In genomic region chr10:4867520-4868356, GRCh38 we compare ENCODE assay signal across 1 cellular context.
A peak's percentile ranks its signal among the peaks of the same experiment; 100 is the strongest.
TF ChIP-seq lines count a peak whose summit lies in the region.

No MANE protein-coding gene starts in this region.

TF ChIP-seq in K562, 482 proteins besides CTCF, POLR2A, EP300 and RAD21 (continued from another document and continues in another):
- TF ChIP-seq SRSF3 (IDR thresholded peaks at IDR 0.05; ENCODE audit: insufficient read depth, low read length) (no peak), ZBTB17 (CRISPR knock-in tag; IDR thresholded peaks at IDR 0.05) (no peak), POU5F1 (IDR thresholded peaks at IDR 0.05; ENCODE audit: borderline replicate concordance, low read depth, low read length, partially characterized antibody) (no peak), CEBPB (tag; IDR thresholded peaks at IDR 0.05) (peak; percentile 92), HEY1 (CRISPR knock-in tag; IDR thresholded peaks at IDR 0.05; ENCODE audit: borderline replicate concordance) (no peak), CREBBP (IDR thresholded peaks at IDR 0.05; ENCODE audit: low read depth, low read length) (no peak), PHB (CRISPR knock-in tag; IDR thresholded peaks at IDR 0.05) (no peak), GTF2F1 (IDR thresholded peaks at IDR 0.05; ENCODE audit: low read depth, low read length) (no peak), ATF7 (IDR thresholded peaks at IDR 0.05) (peak; percentile 85), RBM34 (IDR thresholded peaks at IDR 0.05; ENCODE audit: borderline replicate concordance, insufficient read depth, low read length) (no peak), GABPB1 (CRISPR knock-in tag; IDR thresholded peaks at IDR 0.05) (no peak), HMG20A (CRISPR knock-in tag; conservative IDR thresholded peaks at IDR 0.05) (no peak), MAFG (tag; conservative IDR thresholded peaks at IDR 0.05) (0 out of 2 replicates have a peak, but pooled peaks have one; percentile 46), HNRNPL (IDR thresholded peaks at IDR 0.05; ENCODE audit: low read depth, low read length) (no peak), RBM17 (IDR thresholded peaks at IDR 0.05; ENCODE audit: borderline replicate concordance, low read depth, low read length) (no peak), CBX1 (IDR thresholded peaks at IDR 0.05; ENCODE audit: low read depth) (no peak), CREB5 (CRISPR knock-in tag; IDR thresholded peaks at IDR 0.05) (no peak), ZBTB7A (IDR thresholded peaks at IDR 0.05; ENCODE audit: borderline replicate concordance, control insufficient read depth, low read depth, low read length) (no peak), CEBPG (CRISPR knock-in tag; IDR thresholded peaks at IDR 0.05) (peak; percentile 75), CEBPG (tag; conservative IDR thresholded peaks at IDR 0.05 in 1 of 2, IDR thresholded peaks at IDR 0.05 in 1 of 2) (peak in 1 of 2 experiments; percentile 92; a peak in 3 of 4 replicates), SMARCB1 (IDR thresholded peaks at IDR 0.05; ENCODE audit: insufficient read length, low read depth) (no peak), EZH2 (IDR thresholded peaks at IDR 0.05; ENCODE audit: borderline replicate concordance, low read depth, low read length) (no peak), CC2D1A (IDR thresholded peaks at IDR 0.05) (peak; percentile 95), MCM5 (IDR thresholded peaks at IDR 0.05; ENCODE audit: low read depth) (no peak), SRSF1 (IDR thresholded peaks at IDR 0.05; ENCODE audit: low read depth, low read length) (no peak), ZNF584 (CRISPR knock-in tag; IDR thresholded peaks at IDR 0.05; ENCODE audit: low read depth) (no peak), LEF1 (IDR thresholded peaks at IDR 0.05) (peak; percentile 91), TFAP4 (CRISPR knock-in tag; IDR thresholded peaks at IDR 0.05; ENCODE audit: borderline replicate concordance) (peak; percentile 34; the same call in 1 of the 2 replicates), SAFB2 (IDR thresholded peaks at IDR 0.05; ENCODE audit: borderline replicate concordance, low read depth, low read length, severe bottlenecking) (no peak), ZNF561 (CRISPR knock-in tag; conservative IDR thresholded peaks at IDR 0.05) (no peak), RFX5 (IDR thresholded peaks at IDR 0.05; ENCODE audit: low read depth, low read length) (no peak), FOXJ2 (tag; IDR thresholded peaks at IDR 0.05) (peak; percentile 53; the same call in 1 of the 2 replicates), NCOA4 (IDR thresholded peaks at IDR 0.05; ENCODE audit: partially characterized antibody) (no peak), ZNF311 (CRISPR knock-in tag; IDR thresholded peaks at IDR 0.05) (no peak; the same call in 1 of the 2 replicates), ELF2 (CRISPR knock-in tag; IDR thresholded peaks at IDR 0.05) (no peak), NFATC3 (IDR thresholded peaks at IDR 0.05) (peak; percentile 63; the same call in 1 of the 2 replicates), TOE1 (IDR thresholded peaks at IDR 0.05; ENCODE audit: borderline replicate concordance) (0 out of 2 replicates have a peak, but pooled peaks have one; percentile 20), TOE1 (CRISPR knock-in tag; IDR thresholded peaks at IDR 0.05; ENCODE audit: borderline replicate concordance, low read depth) (no peak), IRF2 (CRISPR knock-in tag; IDR thresholded peaks at IDR 0.05) (no peak), MYBL2 (IDR thresholded peaks at IDR 0.05; ENCODE audit: low read depth) (peak; percentile 28; the same call in 1 of the 2 replicates), MYBL2 (CRISPR knock-in tag; IDR thresholded peaks at IDR 0.05; ENCODE audit: borderline replicate concordance) (no peak), NFIC (IDR thresholded peaks at IDR 0.05) (peak; percentile 92), ZNF408 (CRISPR knock-in tag; IDR thresholded peaks at IDR 0.05; ENCODE audit: low read depth) (no peak)
- TF ChIP-seq, protein P1, sequence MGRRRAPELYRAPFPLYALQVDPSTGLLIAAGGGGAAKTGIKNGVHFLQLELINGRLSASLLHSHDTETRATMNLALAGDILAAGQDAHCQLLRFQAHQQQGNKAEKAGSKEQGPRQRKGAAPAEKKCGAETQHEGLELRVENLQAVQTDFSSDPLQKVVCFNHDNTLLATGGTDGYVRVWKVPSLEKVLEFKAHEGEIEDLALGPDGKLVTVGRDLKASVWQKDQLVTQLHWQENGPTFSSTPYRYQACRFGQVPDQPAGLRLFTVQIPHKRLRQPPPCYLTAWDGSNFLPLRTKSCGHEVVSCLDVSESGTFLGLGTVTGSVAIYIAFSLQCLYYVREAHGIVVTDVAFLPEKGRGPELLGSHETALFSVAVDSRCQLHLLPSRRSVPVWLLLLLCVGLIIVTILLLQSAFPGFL (CRISPR knock-in tag; IDR thresholded peaks at IDR 0.05) = no peak
- TF ChIP-seq, protein P2, sequence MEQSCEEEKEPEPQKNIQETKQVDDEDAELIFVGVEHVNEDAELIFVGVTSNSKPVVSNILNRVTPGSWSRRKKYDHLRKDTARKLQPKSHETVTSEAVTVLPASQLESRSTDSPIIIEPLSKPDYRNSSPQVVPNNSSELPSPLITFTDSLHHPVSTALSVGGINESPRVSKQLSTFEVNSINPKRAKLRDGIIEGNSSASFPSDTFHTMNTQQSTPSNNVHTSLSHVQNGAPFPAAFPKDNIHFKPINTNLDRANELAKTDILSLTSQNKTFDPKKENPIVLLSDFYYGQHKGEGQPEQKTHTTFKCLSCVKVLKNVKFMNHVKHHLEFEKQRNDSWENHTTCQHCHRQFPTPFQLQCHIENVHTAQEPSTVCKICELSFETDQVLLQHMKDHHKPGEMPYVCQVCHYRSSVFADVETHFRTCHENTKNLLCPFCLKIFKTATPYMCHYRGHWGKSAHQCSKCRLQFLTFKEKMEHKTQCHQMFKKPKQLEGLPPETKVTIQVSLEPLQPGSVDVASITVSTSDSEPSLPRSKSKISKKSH (CRISPR knock-in tag; IDR thresholded peaks at IDR 0.05) = no peak
- TF ChIP-seq, protein P3, sequence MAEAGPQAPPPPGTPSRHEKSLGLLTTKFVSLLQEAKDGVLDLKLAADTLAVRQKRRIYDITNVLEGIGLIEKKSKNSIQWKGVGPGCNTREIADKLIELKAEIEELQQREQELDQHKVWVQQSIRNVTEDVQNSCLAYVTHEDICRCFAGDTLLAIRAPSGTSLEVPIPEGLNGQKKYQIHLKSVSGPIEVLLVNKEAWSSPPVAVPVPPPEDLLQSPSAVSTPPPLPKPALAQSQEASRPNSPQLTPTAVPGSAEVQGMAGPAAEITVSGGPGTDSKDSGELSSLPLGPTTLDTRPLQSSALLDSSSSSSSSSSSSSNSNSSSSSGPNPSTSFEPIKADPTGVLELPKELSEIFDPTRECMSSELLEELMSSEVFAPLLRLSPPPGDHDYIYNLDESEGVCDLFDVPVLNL (CRISPR knock-in tag; IDR thresholded peaks at IDR 0.05; ENCODE audit: low read depth) = no peak
- TF ChIP-seq, protein P4, sequence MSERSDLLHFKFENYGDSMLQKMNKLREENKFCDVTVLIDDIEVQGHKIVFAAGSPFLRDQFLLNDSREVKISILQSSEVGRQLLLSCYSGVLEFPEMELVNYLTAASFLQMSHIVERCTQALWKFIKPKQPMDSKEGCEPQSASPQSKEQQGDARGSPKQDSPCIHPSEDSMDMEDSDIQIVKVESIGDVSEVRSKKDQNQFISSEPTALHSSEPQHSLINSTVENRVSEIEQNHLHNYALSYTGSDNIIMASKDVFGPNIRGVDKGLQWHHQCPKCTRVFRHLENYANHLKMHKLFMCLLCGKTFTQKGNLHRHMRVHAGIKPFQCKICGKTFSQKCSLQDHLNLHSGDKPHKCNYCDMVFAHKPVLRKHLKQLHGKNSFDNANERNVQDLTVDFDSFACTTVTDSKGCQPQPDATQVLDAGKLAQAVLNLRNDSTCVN (CRISPR knock-in tag; IDR thresholded peaks at IDR 0.05) = no peak
- TF ChIP-seq, protein P5, sequence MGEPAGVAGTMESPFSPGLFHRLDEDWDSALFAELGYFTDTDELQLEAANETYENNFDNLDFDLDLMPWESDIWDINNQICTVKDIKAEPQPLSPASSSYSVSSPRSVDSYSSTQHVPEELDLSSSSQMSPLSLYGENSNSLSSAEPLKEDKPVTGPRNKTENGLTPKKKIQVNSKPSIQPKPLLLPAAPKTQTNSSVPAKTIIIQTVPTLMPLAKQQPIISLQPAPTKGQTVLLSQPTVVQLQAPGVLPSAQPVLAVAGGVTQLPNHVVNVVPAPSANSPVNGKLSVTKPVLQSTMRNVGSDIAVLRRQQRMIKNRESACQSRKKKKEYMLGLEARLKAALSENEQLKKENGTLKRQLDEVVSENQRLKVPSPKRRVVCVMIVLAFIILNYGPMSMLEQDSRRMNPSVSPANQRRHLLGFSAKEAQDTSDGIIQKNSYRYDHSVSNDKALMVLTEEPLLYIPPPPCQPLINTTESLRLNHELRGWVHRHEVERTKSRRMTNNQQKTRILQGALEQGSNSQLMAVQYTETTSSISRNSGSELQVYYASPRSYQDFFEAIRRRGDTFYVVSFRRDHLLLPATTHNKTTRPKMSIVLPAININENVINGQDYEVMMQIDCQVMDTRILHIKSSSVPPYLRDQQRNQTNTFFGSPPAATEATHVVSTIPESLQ (CRISPR knock-in tag; IDR thresholded peaks at IDR 0.05) = peak; percentile 64; the same call in 1 of the 2 replicates
- TF ChIP-seq, protein P6, sequence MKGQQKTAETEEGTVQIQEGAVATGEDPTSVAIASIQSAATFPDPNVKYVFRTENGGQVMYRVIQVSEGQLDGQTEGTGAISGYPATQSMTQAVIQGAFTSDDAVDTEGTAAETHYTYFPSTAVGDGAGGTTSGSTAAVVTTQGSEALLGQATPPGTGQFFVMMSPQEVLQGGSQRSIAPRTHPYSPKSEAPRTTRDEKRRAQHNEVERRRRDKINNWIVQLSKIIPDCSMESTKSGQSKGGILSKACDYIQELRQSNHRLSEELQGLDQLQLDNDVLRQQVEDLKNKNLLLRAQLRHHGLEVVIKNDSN (CRISPR knock-in tag; IDR thresholded peaks at IDR 0.05) = no peak
- TF ChIP-seq, protein P7, sequence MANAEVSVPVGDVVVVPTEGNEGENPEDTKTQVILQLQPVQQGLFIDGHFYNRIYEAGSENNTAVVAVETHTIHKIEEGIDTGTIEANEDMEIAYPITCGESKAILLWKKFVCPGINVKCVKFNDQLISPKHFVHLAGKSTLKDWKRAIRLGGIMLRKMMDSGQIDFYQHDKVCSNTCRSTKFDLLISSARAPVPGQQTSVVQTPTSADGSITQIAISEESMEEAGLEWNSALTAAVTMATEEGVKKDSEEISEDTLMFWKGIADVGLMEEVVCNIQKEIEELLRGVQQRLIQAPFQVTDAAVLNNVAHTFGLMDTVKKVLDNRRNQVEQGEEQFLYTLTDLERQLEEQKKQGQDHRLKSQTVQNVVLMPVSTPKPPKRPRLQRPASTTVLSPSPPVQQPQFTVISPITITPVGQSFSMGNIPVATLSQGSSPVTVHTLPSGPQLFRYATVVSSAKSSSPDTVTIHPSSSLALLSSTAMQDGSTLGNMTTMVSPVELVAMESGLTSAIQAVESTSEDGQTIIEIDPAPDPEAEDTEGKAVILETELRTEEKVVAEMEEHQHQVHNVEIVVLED (CRISPR knock-in tag; IDR thresholded peaks at IDR 0.05) = no peak
- TF ChIP-seq, protein P8, sequence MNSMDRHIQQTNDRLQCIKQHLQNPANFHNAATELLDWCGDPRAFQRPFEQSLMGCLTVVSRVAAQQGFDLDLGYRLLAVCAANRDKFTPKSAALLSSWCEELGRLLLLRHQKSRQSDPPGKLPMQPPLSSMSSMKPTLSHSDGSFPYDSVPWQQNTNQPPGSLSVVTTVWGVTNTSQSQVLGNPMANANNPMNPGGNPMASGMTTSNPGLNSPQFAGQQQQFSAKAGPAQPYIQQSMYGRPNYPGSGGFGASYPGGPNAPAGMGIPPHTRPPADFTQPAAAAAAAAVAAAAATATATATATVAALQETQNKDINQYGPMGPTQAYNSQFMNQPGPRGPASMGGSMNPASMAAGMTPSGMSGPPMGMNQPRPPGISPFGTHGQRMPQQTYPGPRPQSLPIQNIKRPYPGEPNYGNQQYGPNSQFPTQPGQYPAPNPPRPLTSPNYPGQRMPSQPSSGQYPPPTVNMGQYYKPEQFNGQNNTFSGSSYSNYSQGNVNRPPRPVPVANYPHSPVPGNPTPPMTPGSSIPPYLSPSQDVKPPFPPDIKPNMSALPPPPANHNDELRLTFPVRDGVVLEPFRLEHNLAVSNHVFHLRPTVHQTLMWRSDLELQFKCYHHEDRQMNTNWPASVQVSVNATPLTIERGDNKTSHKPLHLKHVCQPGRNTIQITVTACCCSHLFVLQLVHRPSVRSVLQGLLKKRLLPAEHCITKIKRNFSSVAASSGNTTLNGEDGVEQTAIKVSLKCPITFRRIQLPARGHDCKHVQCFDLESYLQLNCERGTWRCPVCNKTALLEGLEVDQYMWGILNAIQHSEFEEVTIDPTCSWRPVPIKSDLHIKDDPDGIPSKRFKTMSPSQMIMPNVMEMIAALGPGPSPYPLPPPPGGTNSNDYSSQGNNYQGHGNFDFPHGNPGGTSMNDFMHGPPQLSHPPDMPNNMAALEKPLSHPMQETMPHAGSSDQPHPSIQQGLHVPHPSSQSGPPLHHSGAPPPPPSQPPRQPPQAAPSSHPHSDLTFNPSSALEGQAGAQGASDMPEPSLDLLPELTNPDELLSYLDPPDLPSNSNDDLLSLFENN (IDR thresholded peaks at IDR 0.05; ENCODE audit: low read depth in 2 of 2, low read length in 2 of 2) = peak in 1 of 2 experiments; percentile 95; a peak in 2 of 4 replicates
- TF ChIP-seq, protein P9, sequence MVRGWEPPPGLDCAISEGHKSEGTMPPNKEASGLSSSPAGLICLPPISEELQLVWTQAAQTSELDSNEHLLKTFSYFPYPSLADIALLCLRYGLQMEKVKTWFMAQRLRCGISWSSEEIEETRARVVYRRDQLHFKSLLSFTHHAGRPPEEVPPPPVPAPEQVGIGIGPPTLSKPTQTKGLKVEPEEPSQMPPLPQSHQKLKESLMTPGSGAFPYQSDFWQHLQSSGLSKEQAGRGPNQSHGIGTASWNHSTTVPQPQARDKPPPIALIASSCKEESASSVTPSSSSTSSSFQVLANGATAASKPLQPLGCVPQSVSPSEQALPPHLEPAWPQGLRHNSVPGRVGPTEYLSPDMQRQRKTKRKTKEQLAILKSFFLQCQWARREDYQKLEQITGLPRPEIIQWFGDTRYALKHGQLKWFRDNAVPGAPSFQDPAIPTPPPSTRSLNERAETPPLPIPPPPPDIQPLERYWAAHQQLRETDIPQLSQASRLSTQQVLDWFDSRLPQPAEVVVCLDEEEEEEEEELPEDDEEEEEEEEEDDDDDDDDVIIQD (CRISPR knock-in tag; IDR thresholded peaks at IDR 0.05) = no peak
